In genomic region chr6:125511809-125512341, GRCh38 we compare ENCODE assay signal across 13 cellular contexts.
DNase-seq lines count a peak whose midpoint lies in the region; ATAC-seq and TF ChIP-seq lines count a peak whose summit lies in the region.
"Had no signal": no experiment of that assay in that cellular context is flagged by ENCODE, and none has a peak within 500 bp of the region (broad histone marks: within the 10 kb centered on the region; RNA-seq: fewer than 3 reads in every experiment).

No MANE protein-coding gene starts in this region.

- ATAC-seq in HG03432 (IDR thresholded peaks at IDR 0.05; ENCODE audit: unreplicated experiment), result no peak
- ATAC-seq in HG02885 (IDR thresholded peaks at IDR 0.05; ENCODE audit: poor library complexity, unreplicated experiment), result no peak
- no peak for ATAC-seq in GM19328 (IDR thresholded peaks at IDR 0.05; ENCODE audit: unreplicated experiment)
- ATAC-seq: activated CD8-positive, alpha-beta T cell treated with anti-CD3 and anti-CD28 coated beads for 36 hours; T-helper 17 cell had no signal

- 69 to 79% (median 72%) methylated on average over 2 of the region's 2 CpGs for WGBS in adrenal gland, 4 donors

- intact Hi-C loops in adrenal gland (cut with DNase I), result no loop called here

- no peaks in the 10 kb centered on the region for H3K9me3 ChIP-seq in adrenal gland (replicated peaks in 1 of 3)
- H3K9me3 ChIP-seq: testis had no signal

- TF ChIP-seq CTCF in kidney epithelial cell (IDR thresholded peaks at IDR 0.05; ENCODE audit: insufficient read depth, low read length, poor library complexity, severe bottlenecking) (no peak), adrenal gland (IDR thresholded peaks at IDR 0.05) (no peak)

- in situ Hi-C loops in Caki2 (cut with HindIII; ENCODE audit: low pct_unique_long_range_greater_than_20kb, low sequenced_read_pairs) (no loop called here), SK-MEL-5 (cut with HindIII; ENCODE audit: low pct_unique_long_range_greater_than_20kb, low sequenced_read_pairs) (no loop called here)

- DNase-seq in Caki2 (ENCODE audit: low read depth) (peak; percentile 86), NCI-H1694 treated with DMSO at 0.1 percent for 48 hours (lab: John Stamatoyannopoulos, UW) (peak; percentile 55), SK-MEL-5 (ENCODE audit: low read depth, low spot score) (peak; percentile 95), kidney epithelial cell (ENCODE audit: low read depth) (peak; percentile 38), adrenal gland (no peak)
- DNase-seq: T-helper 17 cell, testis had no signal

- no peak overlapping the region for H3K27ac ChIP-seq in adrenal gland
- H3K27ac ChIP-seq: epithelial cell of prostate, parathyroid adenoma, testis had no signal

- H3K4me3 ChIP-seq in kidney epithelial cell (ENCODE audit: low read depth, low read length), result no peak overlapping the region
- H3K4me3 ChIP-seq in adrenal gland, result no peak overlapping the region
- H3K4me3 ChIP-seq: testis had no signal

- H3K36me3 ChIP-seq in kidney epithelial cell (ENCODE audit: control insufficient read depth, insufficient read depth, low read length), result no peaks in the 10 kb centered on the region
- no peaks in the 10 kb centered on the region for H3K36me3 ChIP-seq in adrenal gland (replicated peaks in 1 of 2)

- no peaks in the 10 kb centered on the region for H3K4me1 ChIP-seq in adrenal gland (replicated peaks in 1 of 2)
- H3K4me1 ChIP-seq: parathyroid adenoma, testis had no signal

- H3K27me3 ChIP-seq in kidney epithelial cell (ENCODE audit: control insufficient read depth, insufficient read depth, low read length) (no peaks in the 10 kb centered on the region), adrenal gland (no peaks in the 10 kb centered on the region)
- H3K27me3 ChIP-seq: testis had no signal

- TF ChIP-seq POLR2A in adrenal gland (IDR thresholded peaks at IDR 0.05), result no peak

Comparison
In these comparisons a context has a peak if more than half of its experiments do, and no peak if none do; other contexts are left out.
1. DNase-seq: peak in Caki2 (single experiment), NCI-H1694 treated with DMSO at 0.1 percent for 48 hours (single experiment), SK-MEL-5 (single experiment) and kidney epithelial cell (single experiment); none in adrenal gland (0 of 7).